Comparison of ENCODE assay signal across 33 cellular contexts in the genomic region with DNA sequence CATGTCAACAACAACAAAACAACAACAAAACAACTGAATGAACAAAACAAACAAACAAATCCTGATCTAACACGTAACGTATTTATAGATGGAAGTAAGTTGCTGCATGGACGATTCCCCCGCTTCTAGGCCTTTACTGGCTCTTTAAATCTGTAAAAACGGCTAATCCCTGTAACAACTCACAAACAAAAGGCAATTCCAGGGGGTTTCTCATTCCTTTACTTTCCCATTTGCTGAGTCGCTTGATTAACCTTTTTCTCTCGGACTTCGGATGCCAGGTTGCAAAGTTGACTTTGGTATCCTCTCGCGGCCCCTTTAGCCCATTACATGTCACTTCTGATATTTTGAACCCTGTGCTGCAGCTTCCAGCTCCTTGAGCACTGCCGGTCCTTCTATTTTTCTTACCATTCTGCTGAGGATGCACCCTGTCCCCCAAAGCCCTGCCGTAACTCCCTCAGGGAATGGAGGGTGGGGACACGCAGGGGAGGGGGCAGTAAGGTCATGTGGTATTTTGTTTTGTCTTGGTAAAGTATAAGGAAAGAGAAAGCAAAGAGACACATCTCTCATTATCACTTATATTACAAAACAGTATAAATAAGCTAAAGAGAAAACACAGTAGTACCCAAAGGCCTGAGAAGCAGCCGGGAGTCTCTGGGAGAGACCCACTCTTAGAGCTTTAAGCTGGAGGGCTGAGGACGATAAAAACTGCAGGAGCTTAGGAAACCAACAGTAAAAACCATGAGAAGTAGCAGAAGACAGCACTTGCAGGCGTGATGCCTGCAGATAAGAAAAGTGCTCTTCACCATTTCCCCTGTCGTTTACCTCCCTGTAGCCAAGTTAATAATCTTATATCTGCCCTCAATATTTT.
"Had no signal": no experiment of that assay in that cellular context is flagged by ENCODE, and none has a peak within 500 bp of the region (broad histone marks: within the 10 kb centered on the region; RNA-seq: fewer than 3 reads in every experiment).

No MANE protein-coding gene starts in this region.

- H3K4me3 Mint-ChIP-seq: activated CD4-positive, alpha-beta memory T cell treated with anti-CD3 and anti-CD28 coated beads for 36 hours; activated CD4-positive, alpha-beta T cell treated with anti-CD3 and anti-CD28 coated beads, Interleukin-2, amount 10 ng/mL, durations not matched to agents 24 days and 14 days; activated naive CD4-positive, alpha-beta T cell treated with anti-CD3 and anti-CD28 coated beads for 36 hours; activated naive CD8-positive, alpha-beta T cell treated with anti-CD3 and anti-CD28 coated beads for 36 hours; activated T-helper 1 cell treated with anti-CD3 and anti-CD28 coated beads, Interleukin-12 subunit alpha, Interleukin-12 subunit beta, Interleukin-2, Interleukin-4 antibody, amounts not matched to agents 30 ng/mL and 10 ng/mL and 1 ng/mL, durations not matched to agents 14 hours and 24 hours and 36 hours; naive thymus-derived CD4-positive, alpha-beta T cell; neural crest cell; stimulated activated naive B cell treated with anti-CD40 and anti-IgM and Interleukin-4, amounts not matched to agents 10 μg/mL and 1 μg/mL and 100 μg/mL, for 72 hours had no signal

- H3K27me3 ChIP-seq: adrenal gland, body of pancreas, cardiac muscle cell, colonic mucosa, dorsolateral prefrontal cortex, gastroesophageal sphincter, stomach, thyroid gland, upper lobe of right lung had no signal

- H3K4me1 ChIP-seq: adrenal gland, body of pancreas, colonic mucosa, gastroesophageal sphincter, stomach, thyroid gland, upper lobe of right lung had no signal

- H3K27ac ChIP-seq: adrenal gland, body of pancreas, cardiac muscle cell, colonic mucosa, dorsolateral prefrontal cortex, gastroesophageal sphincter, stomach, thyroid gland, upper lobe of right lung, VCaP had no signal

- H3K4me1 Mint-ChIP-seq: activated CD4-positive, alpha-beta T cell treated with anti-CD3 and anti-CD28 coated beads, Interleukin-2, amount 10 ng/mL, durations not matched to agents 24 days and 14 days; activated naive CD8-positive, alpha-beta T cell treated with anti-CD3 and anti-CD28 coated beads for 36 hours; naive thymus-derived CD4-positive, alpha-beta T cell; neural crest cell; stimulated activated naive B cell treated with anti-CD40 and anti-IgM and Interleukin-4, amounts not matched to agents 10 μg/mL and 1 μg/mL and 100 μg/mL, for 72 hours had no signal

- H3K27me3 Mint-ChIP-seq: activated CD4-positive, alpha-beta memory T cell treated with anti-CD3 and anti-CD28 coated beads for 36 hours; activated CD4-positive, alpha-beta T cell treated with anti-CD3 and anti-CD28 coated beads, Interleukin-2, amount 10 ng/mL, durations not matched to agents 24 days and 14 days; activated naive CD8-positive, alpha-beta T cell treated with anti-CD3 and anti-CD28 coated beads for 36 hours; naive thymus-derived CD4-positive, alpha-beta T cell; stimulated activated naive B cell treated with anti-CD40 and anti-IgM and Interleukin-4, amounts not matched to agents 10 μg/mL and 1 μg/mL and 100 μg/mL, for 72 hours had no signal

- H3K4me3 ChIP-seq: adrenal gland, body of pancreas, cardiac muscle cell, colonic mucosa, dorsolateral prefrontal cortex, gastroesophageal sphincter, stomach, thyroid gland, upper lobe of right lung had no signal

- ATAC-seq: activated CD4-positive, CD25-positive, alpha-beta regulatory T cell treated with anti-CD3 and anti-CD28 coated beads, Interleukin-2, amount 50 U/mL, for 24 hours; body of pancreas; gastroesophageal sphincter; left colon; naive thymus-derived CD4-positive, alpha-beta T cell; right cardiac atrium; stimulated activated naive B cell treated with anti-CD40 and anti-IgM and Interleukin-4, amounts not matched to agents 10 μg/mL and 1 μg/mL and 100 μg/mL, for 72 hours; upper lobe of right lung had no signal

- DNase-seq: activated CD4-positive, alpha-beta memory T cell treated with anti-CD3 and anti-CD28 coated beads for 36 hours; activated CD4-positive, alpha-beta T cell treated with anti-CD3 and anti-CD28 coated beads, Interleukin-2, amount 10 ng/mL, durations not matched to agents 24 days and 14 days; activated CD8-positive, alpha-beta memory T cell treated with anti-CD3 and anti-CD28 coated beads, Interleukin-2, amount 50 U/mL, for 4 hours; activated effector memory CD4-positive, alpha-beta T cell treated with anti-CD3 and anti-CD28 coated beads, Interleukin-2, amount 50 U/mL, for 16 hours; activated naive CD4-positive, alpha-beta T cell treated with anti-CD3 and anti-CD28 coated beads for 36 hours; activated naive CD8-positive, alpha-beta T cell treated with anti-CD3 and anti-CD28 coated beads for 36 hours; activated T-cell treated with anti-CD3 and anti-CD28 coated beads, Interleukin-2, amount 50 U/mL, for 1 hour; adrenal gland; aorta; body of pancreas; cerebellar nuclear complex; colonic mucosa; dorsolateral prefrontal cortex; effector memory CD4-positive, alpha-beta T cell; hypothalamus; kidney; left colon; midbrain; naive thymus-derived CD4-positive, alpha-beta T cell; stimulated activated CD4-positive, alpha-beta T cell treated with anti-CD3 and anti-CD28 coated beads, Interleukin-15, amount 100 ng/mL, for 24 hours; stimulated activated CD4-positive, alpha-beta T cell treated with anti-CD3 and anti-CD28 coated beads, Interleukin-2, amount 100 ng/mL, for 24 hours; stimulated activated naive B cell treated with anti-CD40 and anti-IgM and Interleukin-4, amounts not matched to agents 10 μg/mL and 1 μg/mL and 100 μg/mL, for 72 hours; stomach; T-helper 2 cell; thyroid gland; upper lobe of right lung had no signal

- H3K9me3 ChIP-seq: adrenal gland, body of pancreas, colonic mucosa, gastroesophageal sphincter, thyroid gland, upper lobe of right lung had no signal

- H3K36me3 ChIP-seq: adrenal gland, cardiac muscle cell, colonic mucosa, gastroesophageal sphincter, stomach, thyroid gland, upper lobe of right lung had no signal

- H3K36me3 Mint-ChIP-seq: activated CD4-positive, alpha-beta memory T cell treated with anti-CD3 and anti-CD28 coated beads for 36 hours; activated naive CD8-positive, alpha-beta T cell treated with anti-CD3 and anti-CD28 coated beads for 36 hours; naive thymus-derived CD4-positive, alpha-beta T cell; stimulated activated naive B cell treated with anti-CD40 and anti-IgM and Interleukin-4, amounts not matched to agents 10 μg/mL and 1 μg/mL and 100 μg/mL, for 72 hours had no signal

- H3K27ac Mint-ChIP-seq: activated CD4-positive, alpha-beta memory T cell treated with anti-CD3 and anti-CD28 coated beads for 36 hours; activated CD4-positive, alpha-beta T cell treated with anti-CD3 and anti-CD28 coated beads, Interleukin-2, amount 10 ng/mL, durations not matched to agents 24 days and 14 days; activated naive CD4-positive, alpha-beta T cell treated with anti-CD3 and anti-CD28 coated beads for 36 hours; activated naive CD8-positive, alpha-beta T cell treated with anti-CD3 and anti-CD28 coated beads for 36 hours; activated T-helper 1 cell treated with anti-CD3 and anti-CD28 coated beads, Interleukin-12 subunit alpha, Interleukin-12 subunit beta, Interleukin-2, Interleukin-4 antibody, amounts not matched to agents 30 ng/mL and 10 ng/mL and 1 ng/mL, durations not matched to agents 14 hours and 24 hours and 36 hours; naive thymus-derived CD4-positive, alpha-beta T cell; stimulated activated naive B cell treated with anti-CD40 and anti-IgM and Interleukin-4, amounts not matched to agents 10 μg/mL and 1 μg/mL and 100 μg/mL, for 72 hours had no signal
